10 cellular contexts compared by ENCODE assay signal in the genomic region with DNA sequence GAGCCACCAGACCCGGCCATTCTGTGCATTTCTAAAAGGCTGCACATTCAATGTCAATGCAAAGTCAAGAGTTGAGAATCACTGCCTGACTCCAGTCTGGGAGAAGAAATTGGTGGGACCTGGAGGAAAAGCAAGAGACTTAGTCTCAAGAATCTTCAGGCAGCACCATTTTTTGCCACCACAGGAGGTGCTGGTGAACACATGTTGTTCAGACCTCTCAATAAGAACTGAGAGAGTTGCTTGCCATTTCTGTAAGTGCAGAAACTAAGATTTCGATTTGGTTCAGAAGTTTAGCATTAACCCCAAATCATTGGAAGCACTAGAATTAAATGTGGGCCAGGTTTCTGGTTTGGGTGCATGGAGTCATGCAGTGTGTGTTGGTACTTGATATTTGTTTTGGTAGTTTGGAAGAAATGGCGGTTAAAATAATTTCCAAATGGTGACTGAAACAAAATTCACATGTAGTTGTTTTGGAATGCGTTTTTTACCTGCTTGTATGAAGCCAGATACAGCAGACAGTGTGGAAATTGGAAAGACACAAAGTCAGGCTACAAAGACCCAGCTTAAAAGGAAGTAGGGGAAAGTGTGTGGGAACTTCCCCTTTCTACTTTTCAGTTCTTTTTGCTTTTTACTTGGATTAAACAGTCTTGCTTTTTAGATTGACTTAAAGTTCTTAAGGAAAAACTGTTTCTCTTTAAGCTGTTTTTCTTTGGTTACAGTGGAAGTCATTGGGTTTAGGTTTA. TPM values are rescaled to one million over a fixed set of nuclear protein-coding genes. Genes with fewer than 3 reads are reported as not detected.
A peak's percentile ranks its signal among the peaks of the same experiment; 100 is the strongest.
DNase-seq lines count a peak whose midpoint lies in the region; ATAC-seq and TF ChIP-seq lines count a peak whose summit lies in the region.
"Had no signal": no experiment of that assay in that cellular context is flagged by ENCODE, and none has a peak within 500 bp of the region (broad histone marks: within the 10 kb centered on the region; RNA-seq: fewer than 3 reads in every experiment).

No MANE protein-coding gene starts in this region.

- H3K36me3 Mint-ChIP-seq in natural killer cell = no peaks in the 10 kb centered on the region
- H3K36me3 Mint-ChIP-seq: T-cell had no signal

- no peaks in the 10 kb centered on the region for H3K36me3 ChIP-seq in neutrophil
- H3K36me3 ChIP-seq: heart left ventricle had no signal

- in situ Hi-C loops in astrocyte of the spinal cord (cut with HindIII; ENCODE audit: low sequenced_read_pairs) = no loop called here
- in situ Hi-C loops in GM13977 (cut with MboI; ENCODE audit: low pct_unique_long_range_greater_than_20kb, low sequenced_read_pairs, unreplicated experiment) = no loop called here

- no peak overlapping the region for H3K4me3 ChIP-seq in LNCaP clone FGC (ENCODE audit: low read depth, low read length)
- no peak overlapping the region for H3K4me3 ChIP-seq in astrocyte of the spinal cord (ENCODE audit: low read depth, low read length)
- peak overlapping the region; percentile 5 to 19 for H3K4me3 ChIP-seq in neutrophil (ENCODE audit: low read depth in 1 of 2, low read length in 1 of 2)
- H3K4me3 ChIP-seq: heart left ventricle had no signal

- H3K4me3 Mint-ChIP-seq in natural killer cell = no peak overlapping the region
- H3K4me3 Mint-ChIP-seq: T-cell had no signal

- peaks cover 15% of the 10 kb centered on the region in 2 experiments for H3K4me1 ChIP-seq in neutrophil (ENCODE audit: control insufficient read depth in 1 of 2, insufficient read depth in 1 of 2, low read depth in 1 of 2, low read length in 1 of 2)

- H3K27me3 Mint-ChIP-seq in natural killer cell (ENCODE audit: low read depth in 2 of 2) = peaks cover 0 to 3% of the 10 kb centered on the region in 2 donors

- H3K27me3 ChIP-seq in neutrophil = peaks cover 4% of the 10 kb centered on the region
- H3K27me3 ChIP-seq: heart left ventricle had no signal

- peak; percentile 14 for DNase-seq in NCI-H82 (lab: John Stamatoyannopoulos, UW)
- DNase-seq in NCI-H82 treated with DMSO at 0.1 percent for 48 hours (lab: John Stamatoyannopoulos, UW; ENCODE audit: unreplicated experiment) = no peak
- no peak for DNase-seq in LNCaP clone FGC (ENCODE audit: low read depth)
- DNase-seq in astrocyte of the spinal cord (ENCODE audit: low read depth, low spot score) = no peak
- no peak for DNase-seq in GM13977 (ENCODE audit: low spot score)
- no peak for DNase-seq in natural killer cell
- DNase-seq in NCI-H187 (lab: John Stamatoyannopoulos, UW) = no peak
- DNase-seq: heart left ventricle had no signal

- no peaks in the 10 kb centered on the region for H3K9me3 ChIP-seq in neutrophil
- H3K9me3 ChIP-seq: heart left ventricle had no signal

- intact Hi-C loops in natural killer cell (cut with micrococcal nuclease) = no loop called here

- ATAC-seq in natural killer cell = no peak
- ATAC-seq: T-cell had no signal

- H3K27ac Mint-ChIP-seq in natural killer cell = no peak overlapping the region
- H3K27ac Mint-ChIP-seq: T-cell had no signal

- H3K27ac ChIP-seq in neutrophil = peak overlapping the region; percentile 74

- peak; percentile 22; the same call in 1 of the 2 replicates for TF ChIP-seq CTCF in LNCaP clone FGC (IDR thresholded peaks at IDR 0.05; ENCODE audit: control insufficient read depth, extremely low read depth, insufficient read depth)
- peak; percentile 14 for TF ChIP-seq CTCF in astrocyte of the spinal cord (IDR thresholded peaks at IDR 0.05; ENCODE audit: low read depth, low read length)
- TF ChIP-seq CTCF in neutrophil (IDR thresholded peaks at IDR 0.05) = no peak
- no peak for TF ChIP-seq CTCF in GM13977 (IDR thresholded peaks at IDR 0.05; ENCODE audit: extremely low read depth, insufficient read depth, missing control alignments)
- TF ChIP-seq CTCF in natural killer cell (IDR thresholded peaks at IDR 0.05) = no peak

- H3K4me1 Mint-ChIP-seq in natural killer cell = no peaks in the 10 kb centered on the region

- peaks cover 0 to 3% of the 10 kb centered on the region in 2 donors for H3K9me3 Mint-ChIP-seq in natural killer cell

RNA-seq across cellular contexts. Expression of a gene that starts 20.4 kb away (rescaled TPM):
- under 1 TPM in 2 of 3 donors, not detected in 1; 0.23 to 0.82 TPM for total RNA-seq in natural killer cell

Comparison
In these comparisons a context has a peak if more than half of its experiments do, and no peak if none do; other contexts are left out.
1. H3K4me3 ChIP-seq: peak in neutrophil (2 of 2); none in LNCaP clone FGC (single experiment) and astrocyte of the spinal cord (single experiment).
2. CTCF ChIP-seq: peak in LNCaP clone FGC (single experiment) and astrocyte of the spinal cord (single experiment); none in neutrophil (single experiment), GM13977 (single experiment) and natural killer cell (single experiment).